15 cellular contexts compared by ENCODE assay signal in genomic region chr9:137117269-137117731, GRCh38. TPM values are rescaled to one million over a fixed set of nuclear protein-coding genes. Genes with fewer than 3 reads are reported as not detected.
"Had no signal": no experiment of that assay in that cellular context is flagged by ENCODE, and none has a peak within 500 bp of the region (broad histone marks: within the 10 kb centered on the region; RNA-seq: fewer than 3 reads in every experiment).

No MANE protein-coding gene starts in this region.

- H3K27ac ChIP-seq: adrenal gland had no signal

- H3K9me3 ChIP-seq: adrenal gland had no signal

- H3K27me3 Mint-ChIP-seq: activated CD4-positive, alpha-beta T cell treated with anti-CD3 and anti-CD28 coated beads, Interleukin-2, amount 10 ng/mL, durations not matched to agents 7 days and 5 days; central memory CD8-positive, alpha-beta T cell had no signal

- H3K27ac Mint-ChIP-seq: activated CD4-positive, alpha-beta T cell treated with anti-CD3 and anti-CD28 coated beads, Interleukin-2, amount 10 ng/mL, durations not matched to agents 7 days and 5 days; activated T-helper 2 cell treated with anti-CD3 and anti-CD28 coated beads, Interferon-gamma antibody, Interleukin-2, Interleukin-4, amounts not matched to agents 10 μg/mL and 5 μg/mL and 100 μg/mL, durations not matched to agents 14 hours and 24 hours and 36 hours; dendritic cell treated with granulocyte-macrophage colony-stimulating factor and Interleukin-4, amounts not matched to agents 40 ng/mL and 50 ng/mL, for 4 days; stimulated activated effector memory CD8-positive, alpha-beta T cell treated with anti-CD3 and anti-CD28 coated beads, Interleukin-12 subunit alpha, Interleukin-12 subunit beta, amount 100 ng/mL, for 72 hours; T-helper 1 cell treated with Interleukin-12 subunit alpha and Interleukin-12 subunit beta and Interleukin-4 antibody, amounts not matched to agents 30 μg/mL and 1 μg/mL, for 36 hours had no signal

- H3K36me3 Mint-ChIP-seq: stimulated activated effector memory CD8-positive, alpha-beta T cell treated with anti-CD3 and anti-CD28 coated beads, Interleukin-12 subunit alpha, Interleukin-12 subunit beta, amount 100 ng/mL, for 72 hours had no signal

- ATAC-seq: left lobe of liver; stimulated activated effector memory CD8-positive, alpha-beta T cell treated with anti-CD3 and anti-CD28 coated beads, Interleukin-12 subunit alpha, Interleukin-12 subunit beta, amount 100 ng/mL, for 72 hours had no signal

- H3K27me3 ChIP-seq: adrenal gland had no signal

- H3K4me3 ChIP-seq: adrenal gland, smooth muscle cell had no signal

- H3K9me3 Mint-ChIP-seq: activated CD4-positive, alpha-beta T cell treated with anti-CD3 and anti-CD28 coated beads, Interleukin-2, amount 10 ng/mL, durations not matched to agents 7 days and 5 days; activated T-helper 2 cell treated with anti-CD3 and anti-CD28 coated beads, Interferon-gamma antibody, Interleukin-2, Interleukin-4, amounts not matched to agents 10 μg/mL and 5 μg/mL and 100 μg/mL, durations not matched to agents 14 hours and 24 hours and 36 hours; central memory CD8-positive, alpha-beta T cell; dendritic cell treated with granulocyte-macrophage colony-stimulating factor and Interleukin-4, amounts not matched to agents 40 ng/mL and 50 ng/mL, for 4 days; stimulated activated effector memory CD8-positive, alpha-beta T cell treated with anti-CD3 and anti-CD28 coated beads, Interleukin-12 subunit alpha, Interleukin-12 subunit beta, amount 100 ng/mL, for 72 hours; T-helper 1 cell treated with Interleukin-12 subunit alpha and Interleukin-12 subunit beta and Interleukin-4 antibody, amounts not matched to agents 30 μg/mL and 1 μg/mL, for 36 hours had no signal

- DNase-seq: activated CD4-positive, alpha-beta T cell treated with anti-CD3 and anti-CD28 coated beads, Interleukin-2, amount 10 ng/mL, durations not matched to agents 7 days and 5 days; activated CD4-positive, CD25-positive, alpha-beta regulatory T cell; activated naive CD4-positive, alpha-beta T cell treated with anti-CD3 and anti-CD28 coated beads, Interleukin-2, amount 50 U/mL, for 16 hours; activated T-cell treated with anti-CD3 and anti-CD28 coated beads for 4 hours; adrenal gland had no signal

- H3K4me3 Mint-ChIP-seq: activated CD4-positive, alpha-beta T cell treated with anti-CD3 and anti-CD28 coated beads, Interleukin-2, amount 10 ng/mL, durations not matched to agents 7 days and 5 days; central memory CD8-positive, alpha-beta T cell; dendritic cell treated with granulocyte-macrophage colony-stimulating factor and Interleukin-4, amounts not matched to agents 40 ng/mL and 50 ng/mL, for 4 days; stimulated activated effector memory CD8-positive, alpha-beta T cell treated with anti-CD3 and anti-CD28 coated beads, Interleukin-12 subunit alpha, Interleukin-12 subunit beta, amount 100 ng/mL, for 72 hours; T-helper 1 cell treated with Interleukin-12 subunit alpha and Interleukin-12 subunit beta and Interleukin-4 antibody, amounts not matched to agents 30 μg/mL and 1 μg/mL, for 36 hours had no signal

RNA-seq across cellular contexts. Expression of gene GRIN1, which starts 21.7 kb away (rescaled TPM):
- total RNA-seq: epithelial cell of proximal tubule, left lobe of liver, mesenteric fat pad, smooth muscle cell, subcutaneous adipose tissue had no signal
- polyA plus RNA-seq: smooth muscle cell had no signal
